In genomic region chr5:82985763-82986162, GRCh38 we compare ENCODE assay signal across 1 cellular context.
TF ChIP-seq lines count a peak whose summit lies in the region.

No MANE protein-coding gene starts in this region.

TF ChIP-seq in WTC11, 78 proteins besides CTCF, POLR2A, EP300 and RAD21 (continued from another document):
- TF ChIP-seq PRDM15 (CRISPR knock-in tag; IDR thresholded peaks at IDR 0.05) = no peak
- TF ChIP-seq TP53 (CRISPR knock-in tag; IDR thresholded peaks at IDR 0.05) = no peak
